Comparison of ENCODE assay signal across 10 cellular contexts in genomic region chr20:1964659-1965405, GRCh38. TPM values are rescaled to one million over a fixed set of nuclear protein-coding genes. Genes with fewer than 3 reads are reported as not detected.
DNase-seq lines count a peak whose midpoint lies in the region; ATAC-seq, FAIRE-seq and TF ChIP-seq lines count a peak whose summit lies in the region.
"Had no signal": no experiment of that assay in that cellular context is flagged by ENCODE, and none has a peak within 500 bp of the region (broad histone marks: within the 10 kb centered on the region; RNA-seq: fewer than 3 reads in every experiment).

No MANE protein-coding gene starts in this region.

- peaks cover 75% of the 10 kb centered on the region for H3K27me3 ChIP-seq in left ventricle myocardium inferior (ENCODE audit: low read depth)
- H3K27me3 ChIP-seq in keratinocyte (ENCODE audit: control insufficient read depth, extremely low read depth, insufficient read depth, low read length), result peaks cover 9% of the 10 kb centered on the region
- H3K27me3 ChIP-seq in subcutaneous abdominal adipose tissue (ENCODE audit: control insufficient read depth in 5 of 5, insufficient read depth in 4 of 5, low read length in 5 of 5), result peaks cover 0 to 5% (median 2%) of the 10 kb centered on the region in 5 donors

- H2AFZ ChIP-seq in keratinocyte (ENCODE audit: control insufficient read depth, low read length), result peak overlapping the region; percentile 73

- H3K27ac ChIP-seq in left ventricle myocardium inferior (replicated peaks), result no peak overlapping the region
- no peak overlapping the region for H3K27ac ChIP-seq in keratinocyte (ENCODE audit: control insufficient read depth, insufficient read depth, low read length)
- H3K27ac ChIP-seq in subcutaneous abdominal adipose tissue (ENCODE audit: low read depth, low read length), result no peak overlapping the region
- H3K27ac ChIP-seq: epithelial cell of prostate had no signal

- peaks cover 18% of the 10 kb centered on the region for H3K27me3 Mint-ChIP-seq in activated CD4-positive, alpha-beta T cell treated with anti-CD3 and anti-CD28 coated beads, Interleukin-2, amount 10 ng/mL, durations not matched to agents 7 days and 5 days

- no peaks in the 10 kb centered on the region for H3K9me3 Mint-ChIP-seq in activated CD4-positive, alpha-beta T cell treated with anti-CD3 and anti-CD28 coated beads, Interleukin-2, amount 10 ng/mL, durations not matched to agents 7 days and 5 days

- H3K36me3 ChIP-seq in left ventricle myocardium inferior (no peaks in the 10 kb centered on the region), keratinocyte (ENCODE audit: control insufficient read depth in 2 of 2, extremely low read depth in 1 of 2, insufficient read depth in 2 of 2, low read length in 2 of 2) (no peaks in the 10 kb centered on the region), subcutaneous abdominal adipose tissue (ENCODE audit: control insufficient read depth in 5 of 5, insufficient read depth in 5 of 5, low read length in 5 of 5) (no peaks in the 10 kb centered on the region)

- no peak for ATAC-seq in left ventricle myocardium superior

- H3K79me2 ChIP-seq in keratinocyte (ENCODE audit: control insufficient read depth, insufficient read depth, low read length), result no peaks in the 10 kb centered on the region

- dilution Hi-C loops in keratinocyte (cut with MboI; ENCODE audit: extremely low pct_ligation_motif_present, low sequenced_read_pairs), result no loop called here

- H3K9ac ChIP-seq in keratinocyte (ENCODE audit: control insufficient read depth, extremely low read depth, insufficient read depth, low read length) (no peak overlapping the region), subcutaneous abdominal adipose tissue (ENCODE audit: low read length in 5 of 5) (no peak overlapping the region)

- no peaks in the 10 kb centered on the region for H3K9me3 ChIP-seq in left ventricle myocardium inferior (replicated peaks)
- H3K9me3 ChIP-seq in keratinocyte (ENCODE audit: control insufficient read depth, low read depth, low read length), result no peaks in the 10 kb centered on the region
- H3K9me3 ChIP-seq in subcutaneous abdominal adipose tissue (ENCODE audit: control insufficient read depth in 5 of 5, low read length in 5 of 5), result no peaks in the 10 kb centered on the region

- intact Hi-C loops in left ventricle myocardium inferior (cut with micrococcal nuclease) (loop anchor here (5.0 kb wide), 1 partner anchor 207 kb away; no protein-coding TSS in a partner anchor), left ventricle myocardium superior (cut with micrococcal nuclease) (loop anchor here (10.0 kb wide), 2 partner anchors 210 to 490 kb away; no protein-coding TSS in a partner anchor)

- no peak for FAIRE-seq in keratinocyte (lab: Jason Lieb, UNC)

- peaks cover 8% of the 10 kb centered on the region for H3K4me1 Mint-ChIP-seq in activated CD4-positive, alpha-beta T cell treated with anti-CD3 and anti-CD28 coated beads, Interleukin-2, amount 10 ng/mL, durations not matched to agents 7 days and 5 days

- POLR2A ChIA-PET in activated CD4-positive, alpha-beta T cell treated with anti-CD3 and anti-CD28 coated beads, Interleukin-2, amount 10 ng/mL, durations not matched to agents 7 days and 5 days (lab: Charles Lee), result no interaction called here

- H3K27ac Mint-ChIP-seq in activated CD4-positive, alpha-beta T cell treated with anti-CD3 and anti-CD28 coated beads, Interleukin-2, amount 10 ng/mL, durations not matched to agents 7 days and 5 days, result no peak overlapping the region
- H3K27ac Mint-ChIP-seq: CD4-positive, alpha-beta memory T cell had no signal

- TF ChIP-seq CTCF in left ventricle myocardium inferior (IDR thresholded peaks at IDR 0.05; ENCODE audit: borderline replicate concordance) (no peak), keratinocyte (optimal IDR thresholded peaks at IDR 0.05 in 1 of 3, IDR thresholded peaks at IDR 0.05 in 1 of 3, conservative IDR thresholded peaks at IDR 0.05 in 1 of 3; ENCODE audit: extremely low read depth in 1 of 3, insufficient read depth in 2 of 3, low read length in 3 of 3) (no peak)

- H4K20me1 ChIP-seq in keratinocyte (ENCODE audit: control insufficient read depth, extremely low read depth, insufficient read depth, low read length), result no peaks in the 10 kb centered on the region

- no peaks in the 10 kb centered on the region for H3K9me1 ChIP-seq in keratinocyte (ENCODE audit: control insufficient read depth, extremely low read depth, insufficient read depth, low read length)

- no peaks in the 10 kb centered on the region for H3K36me3 Mint-ChIP-seq in activated CD4-positive, alpha-beta T cell treated with anti-CD3 and anti-CD28 coated beads, Interleukin-2, amount 10 ng/mL, durations not matched to agents 7 days and 5 days (ENCODE audit: low read depth)
- H3K36me3 Mint-ChIP-seq: CD4-positive, alpha-beta memory T cell had no signal

- no peak for DNase-seq in left ventricle myocardium inferior
- DNase-seq in left ventricle myocardium superior, result no peak
- DNase-seq in activated CD4-positive, alpha-beta T cell treated with anti-CD3 and anti-CD28 coated beads, Interleukin-2, amount 10 ng/mL, durations not matched to agents 7 days and 5 days, result no peak
- no peak for DNase-seq in keratinocyte (ENCODE audit: low read depth, low spot score)
- DNase-seq in NCI-H748 treated with DMSO at 0.1 percent for 48 hours (lab: John Stamatoyannopoulos, UW), result no peak
- no peak for DNase-seq in NCI-H510A (lab: John Stamatoyannopoulos, UW)
- DNase-seq in NOMO-1 treated with DMSO at 0.1 percent for 48 hours (lab: John Stamatoyannopoulos, UW; ENCODE audit: unreplicated experiment), result no peak

- CTCF ChIA-PET in activated CD4-positive, alpha-beta T cell treated with anti-CD3 and anti-CD28 coated beads, Interleukin-2, amount 10 ng/mL, durations not matched to agents 7 days and 5 days (lab: Charles Lee), result interaction anchor here (0.6 to 1.2 kb wide), 3 partner anchors 30 to 534 kb away, joined by 3 to 6 read pairs (median 3); no protein-coding TSS in a partner anchor

- H3K4me3 ChIP-seq in left ventricle myocardium inferior (peak overlapping the region; percentile 25), keratinocyte (ENCODE audit: control insufficient read depth in 2 of 3, extremely low read depth in 1 of 3, insufficient read depth in 2 of 3, low read depth in 1 of 3, low read length in 3 of 3) (no peak overlapping the region), subcutaneous abdominal adipose tissue (ENCODE audit: low read depth in 1 of 5, low read length in 5 of 5) (peak overlapping the region in 4 of 5 donors; percentile 44 to 57 (median 53))

- peaks cover 12% of the 10 kb centered on the region for H3K4me1 ChIP-seq in left ventricle myocardium inferior
- peaks cover 5% of the 10 kb centered on the region for H3K4me1 ChIP-seq in keratinocyte (ENCODE audit: control insufficient read depth, extremely low read depth, insufficient read depth, low read length)
- peaks cover 0 to 21% (median 13%) of the 10 kb centered on the region in 5 donors for H3K4me1 ChIP-seq in subcutaneous abdominal adipose tissue (ENCODE audit: control insufficient read depth in 5 of 5, insufficient read depth in 5 of 5, low read length in 5 of 5)

- H3K4me2 ChIP-seq in keratinocyte (ENCODE audit: control insufficient read depth, extremely low read depth, insufficient read depth, low read depth, low read length), result peak overlapping the region; percentile 68

- H3K4me3 Mint-ChIP-seq in activated CD4-positive, alpha-beta T cell treated with anti-CD3 and anti-CD28 coated beads, Interleukin-2, amount 10 ng/mL, durations not matched to agents 7 days and 5 days, result peak overlapping the region; percentile 8

RNA-seq across cellular contexts. Expression of gene PDYN, which starts 29.0 kb away (rescaled TPM):
- total RNA-seq in left ventricle myocardium inferior (not detected), left ventricle myocardium superior (not detected)
- not detected for total RNA-seq in activated CD4-positive, alpha-beta T cell treated with anti-CD3 and anti-CD28 coated beads, Interleukin-2, amount 10 ng/mL, durations not matched to agents 7 days and 5 days
- polyA plus RNA-seq in keratinocyte, result 0.03 TPM in 1 of 3 replicates, not detected in the others
- polyA plus RNA-seq in keratinocyte (2011; ENCODE audit: low read depth), result not detected
- polyA plus RNA-seq in keratinocyte (2011; cell fraction: cytosol; rRNA removed), result not detected in 2 replicates
- polyA plus RNA-seq in keratinocyte (2011; cell fraction: nucleus; rRNA removed), result 0.07 TPM in 1 of 2 replicates, not detected in the other
- not detected in 2 replicates for polyA plus RNA-seq in keratinocyte (2012; ENCODE audit: low replicate concordance)
- not detected in 3 replicates for polyA minus RNA-seq in keratinocyte
- polyA minus RNA-seq in keratinocyte (2011; cell fraction: cytosol; rRNA and poly(A)+ RNA removed), result not detected
- not detected in 2 replicates for polyA minus RNA-seq in keratinocyte (2011; cell fraction: nucleus; rRNA and poly(A)+ RNA removed)
- total RNA-seq: CD4-positive, alpha-beta memory T cell had no signal
- polyA plus RNA-seq: CD4-positive, alpha-beta memory T cell had no signal

Comparison
In these comparisons a context has a peak if more than half of its experiments do, and no peak if none do; other contexts are left out.
1. H3K4me3 ChIP-seq: peak in left ventricle myocardium inferior (single experiment) and subcutaneous abdominal adipose tissue (4 of 5); none in keratinocyte (0 of 3).